17 cellular contexts compared by ENCODE assay signal in the genomic region with DNA sequence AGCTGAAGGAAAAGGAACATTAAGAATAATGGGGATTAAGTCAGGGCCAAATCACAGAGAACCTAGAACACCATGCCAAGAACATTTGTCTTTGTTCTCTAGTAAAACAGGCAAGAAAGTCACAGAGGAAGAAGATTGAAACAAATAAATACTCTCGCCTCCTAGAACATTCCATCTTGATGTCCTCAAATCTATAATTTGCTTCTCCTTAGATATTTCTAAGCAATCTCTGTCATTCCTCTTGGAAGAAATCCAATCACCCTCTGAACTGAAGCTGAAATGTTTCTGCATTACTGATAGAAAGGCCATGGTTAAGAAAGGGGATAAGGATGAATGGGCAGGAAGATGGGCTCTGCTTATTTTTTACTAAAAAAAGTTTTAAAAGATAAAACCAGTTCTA.
A peak's percentile ranks its signal among the peaks of the same experiment; 100 is the strongest.
DNase-seq lines count a peak whose midpoint lies in the region; ATAC-seq and TF ChIP-seq lines count a peak whose summit lies in the region.
"Had no signal": no experiment of that assay in that cellular context is flagged by ENCODE, and none has a peak within 500 bp of the region (broad histone marks: within the 10 kb centered on the region; RNA-seq: fewer than 3 reads in every experiment).

No MANE protein-coding gene starts in this region.

- no peak overlapping the region for H3K27ac ChIP-seq in Karpas-422 (ENCODE audit: low read length)
- H3K27ac ChIP-seq: 22Rv1, BLaER1 had no signal

- no peak overlapping the region for H2AFZ ChIP-seq in Karpas-422 (ENCODE audit: low read length)
- H2AFZ ChIP-seq: GM23338 had no signal

- ATAC-seq in esophagus mucosa = no peak
- ATAC-seq in HG02759 (IDR thresholded peaks at IDR 0.05; ENCODE audit: unreplicated experiment) = no peak
- ATAC-seq: CD8-positive, alpha-beta T cell; GM23338; HCT116 had no signal

- no peak overlapping the region for H3K4me3 ChIP-seq in astrocyte of the spinal cord (ENCODE audit: low read depth, low read length)
- no peak overlapping the region for H3K4me3 ChIP-seq in Karpas-422 (ENCODE audit: low read length)
- no peak overlapping the region for H3K4me3 ChIP-seq in H7 (ENCODE audit: insufficient read depth, low read depth, low read length)
- H3K4me3 ChIP-seq: BLaER1, GM23338 had no signal

- no peaks in the 10 kb centered on the region for H4K20me1 ChIP-seq in Karpas-422 (ENCODE audit: insufficient read depth, low read depth, low read length)
- H4K20me1 ChIP-seq: BLaER1 had no signal

- no peak for TF ChIP-seq CTCF in astrocyte of the spinal cord (IDR thresholded peaks at IDR 0.05; ENCODE audit: low read depth, low read length)

- H3K79me2 ChIP-seq in Karpas-422 (ENCODE audit: low read length) = no peaks in the 10 kb centered on the region

- no peaks in the 10 kb centered on the region for H3K9me3 ChIP-seq in Karpas-422 (ENCODE audit: low read length)
- H3K9me3 ChIP-seq: BLaER1 had no signal

- H3K36me3 ChIP-seq in Karpas-422 (ENCODE audit: insufficient read depth, low read length) = no peaks in the 10 kb centered on the region
- H3K36me3 ChIP-seq in H7 (replicated peaks; ENCODE audit: control insufficient read depth, insufficient read depth, low read length) = no peaks in the 10 kb centered on the region
- H3K36me3 ChIP-seq: BLaER1 had no signal

- H3K9me2 ChIP-seq in Karpas-422 (replicated peaks; ENCODE audit: insufficient read depth, low read length) = no peaks in the 10 kb centered on the region

- H3K4me2 ChIP-seq in Karpas-422 (ENCODE audit: low read depth, low read length, poor library complexity, severe bottlenecking) = no peak overlapping the region
- H3K4me2 ChIP-seq: BLaER1, GM23338 had no signal

- no peaks in the 10 kb centered on the region for H3K4me1 ChIP-seq in Karpas-422 (ENCODE audit: low read length)
- H3K4me1 ChIP-seq: BLaER1 had no signal

- H3K9ac ChIP-seq in Karpas-422 (ENCODE audit: low read length) = no peak overlapping the region
- H3K9ac ChIP-seq: BLaER1 had no signal

- in situ Hi-C loops in astrocyte of the spinal cord (cut with HindIII; ENCODE audit: low sequenced_read_pairs) = no loop called here

- DNase-seq in EH (ENCODE audit: low read depth) (peak; percentile 4), astrocyte of the spinal cord (ENCODE audit: low read depth, low spot score) (peak; percentile 17), fibroblast of peridontal ligament (ENCODE audit: extremely low read depth) (peak; percentile 40), non-pigmented ciliary epithelial cell (ENCODE audit: low read depth) (peak; percentile 6), Karpas-422 (no peak), H7 (no peak)
- DNase-seq: Calu3; CD8-positive, alpha-beta T cell; DMS79 treated with DMSO at 0.1 percent for 48 hours; EL; HFFc6 had no signal

- H3K27me3 ChIP-seq in Karpas-422 (ENCODE audit: low read length) (no peaks in the 10 kb centered on the region), H7 (ENCODE audit: control insufficient read depth, insufficient read depth, low read length) (no peaks in the 10 kb centered on the region)
- H3K27me3 ChIP-seq: BLaER1 had no signal

Comparison
In these comparisons a context has a peak if more than half of its experiments do, and no peak if none do; other contexts are left out.
1. DNase-seq: peak in EH (single experiment), astrocyte of the spinal cord (single experiment), fibroblast of peridontal ligament (single experiment) and non-pigmented ciliary epithelial cell (single experiment); none in Karpas-422 (single experiment) and H7 (single experiment).